ENCODE assay signal across 8 cellular contexts in genomic region chr1:206708058-206708457, GRCh38. TPM values are rescaled to one million over a fixed set of nuclear protein-coding genes. Genes with fewer than 3 reads are reported as not detected.
DNase-seq lines count a peak whose midpoint lies in the region; ATAC-seq and TF ChIP-seq lines count a peak whose summit lies in the region.

No MANE protein-coding gene starts in this region.

- peak overlapping the region; percentile 90 for H3K4me2 ChIP-seq in BLaER1

- no peaks in the 10 kb centered on the region for H3K27me3 ChIP-seq in BLaER1
- H3K27me3 ChIP-seq in heart left ventricle = no peaks in the 10 kb centered on the region
- no peaks in the 10 kb centered on the region for H3K27me3 ChIP-seq in prostate gland (replicated peaks; ENCODE audit: insufficient read depth)
- H3K27me3 ChIP-seq in HAP-1 (ENCODE audit: low read depth) = no peaks in the 10 kb centered on the region

- WGBS in heart left ventricle, 4 donors = 21 to 31% (median 24%) methylated on average over 2 of the region's 2 CpGs
- 65% methylated on average over 2 of the region's 2 CpGs for WGBS in prostate gland

- intact Hi-C loops in heart left ventricle (cut with DNase I) = loop anchor here in 1 of 10 donors (2.0 kb wide), 1 partner anchor 17 kb away; no protein-coding TSS in a partner anchor
- intact Hi-C loops in prostate gland (cut with DNase I) = no loop called here

- peak; percentile 46 for DNase-seq in NCI-H69 (lab: John Stamatoyannopoulos, UW)
- peak in 1 of 5 donors; percentile 51 for DNase-seq in heart left ventricle
- DNase-seq in DMS114 treated with DMSO at 0.1 percent for 48 hours (lab: John Stamatoyannopoulos, UW; ENCODE audit: unreplicated experiment) = no peak
- no peak for DNase-seq in prostate gland (ENCODE audit: low spot score)
- DNase-seq in foreskin melanocyte = no peak
- DNase-seq in HAP-1 (ENCODE audit: low spot score in 2 of 2) = no peak

- H3K36me3 ChIP-seq in BLaER1 (peaks cover 15% of the 10 kb centered on the region; the same call in 1 of the 2 replicates), heart left ventricle (no peaks in the 10 kb centered on the region), prostate gland (no peaks in the 10 kb centered on the region), HAP-1 (replicated peaks) (no peaks in the 10 kb centered on the region)

- H3K9ac ChIP-seq in BLaER1 = peak overlapping the region; percentile 59; the same call in 1 of the 2 replicates

- TF ChIP-seq POLR2A in heart left ventricle (IDR thresholded peaks at IDR 0.05) = no peak
- no peak for TF ChIP-seq POLR2A in prostate gland (IDR thresholded peaks at IDR 0.05)

- ATAC-seq in GM21528 (IDR thresholded peaks at IDR 0.05; ENCODE audit: low FRiP score, unreplicated experiment) (peak; percentile 57), heart left ventricle (peak; percentile 19 to 40 (median 32))

- H3K4me3 ChIP-seq in BLaER1 (peak overlapping the region; percentile 25), heart left ventricle (no peak overlapping the region), prostate gland (no peak overlapping the region), HAP-1 (no peak overlapping the region)

- in situ Hi-C loops in HAP-1 (cut with MboI; ENCODE audit: low sequenced_read_pairs) = no loop called here

- H3K4me1 ChIP-seq in BLaER1 (peaks cover 100% of the 10 kb centered on the region), heart left ventricle (peaks cover 38 to 99% (median 91%) of the 10 kb centered on the region in 12 donors), prostate gland (replicated peaks) (peaks cover 6% of the 10 kb centered on the region), HAP-1 (peaks cover 9% of the 10 kb centered on the region; the same call in 1 of the 2 replicates)

- no peak for TF ChIP-seq CTCF in heart left ventricle (IDR thresholded peaks at IDR 0.05)
- TF ChIP-seq CTCF in prostate gland (IDR thresholded peaks at IDR 0.05) = no peak

- H3K9me3 ChIP-seq in BLaER1 (no peaks in the 10 kb centered on the region), heart left ventricle (no peaks in the 10 kb centered on the region), prostate gland (no peaks in the 10 kb centered on the region), HAP-1 (no peaks in the 10 kb centered on the region)

- H4K20me1 ChIP-seq in BLaER1 = peaks cover 100% of the 10 kb centered on the region

- H3K27ac ChIP-seq in BLaER1 = peak overlapping the region; percentile 69
- peak overlapping the region in 11 of 12 donors; percentile 42 to 82 (median 68) for H3K27ac ChIP-seq in heart left ventricle
- no peak overlapping the region for H3K27ac ChIP-seq in prostate gland

RNA-seq across cellular contexts. Expression of gene MAPKAPK2, which starts 23.4 kb away (rescaled TPM):
- 100 to 1,000 TPM; 163 to 327 (median 223) TPM for total RNA-seq in heart left ventricle
- 100 to 1,000 TPM; 126 to 227 TPM for polyA plus RNA-seq in heart left ventricle
- total RNA-seq in prostate gland = 10 to 100 TPM; 27.1 to 67.0 TPM

Comparison
In these comparisons a context has a peak if more than half of its experiments do, and no peak if none do; other contexts are left out.
1. H3K27ac ChIP-seq: peak in BLaER1 (single experiment) and heart left ventricle (11 of 12); none in prostate gland (0 of 2).